In the genomic region with DNA sequence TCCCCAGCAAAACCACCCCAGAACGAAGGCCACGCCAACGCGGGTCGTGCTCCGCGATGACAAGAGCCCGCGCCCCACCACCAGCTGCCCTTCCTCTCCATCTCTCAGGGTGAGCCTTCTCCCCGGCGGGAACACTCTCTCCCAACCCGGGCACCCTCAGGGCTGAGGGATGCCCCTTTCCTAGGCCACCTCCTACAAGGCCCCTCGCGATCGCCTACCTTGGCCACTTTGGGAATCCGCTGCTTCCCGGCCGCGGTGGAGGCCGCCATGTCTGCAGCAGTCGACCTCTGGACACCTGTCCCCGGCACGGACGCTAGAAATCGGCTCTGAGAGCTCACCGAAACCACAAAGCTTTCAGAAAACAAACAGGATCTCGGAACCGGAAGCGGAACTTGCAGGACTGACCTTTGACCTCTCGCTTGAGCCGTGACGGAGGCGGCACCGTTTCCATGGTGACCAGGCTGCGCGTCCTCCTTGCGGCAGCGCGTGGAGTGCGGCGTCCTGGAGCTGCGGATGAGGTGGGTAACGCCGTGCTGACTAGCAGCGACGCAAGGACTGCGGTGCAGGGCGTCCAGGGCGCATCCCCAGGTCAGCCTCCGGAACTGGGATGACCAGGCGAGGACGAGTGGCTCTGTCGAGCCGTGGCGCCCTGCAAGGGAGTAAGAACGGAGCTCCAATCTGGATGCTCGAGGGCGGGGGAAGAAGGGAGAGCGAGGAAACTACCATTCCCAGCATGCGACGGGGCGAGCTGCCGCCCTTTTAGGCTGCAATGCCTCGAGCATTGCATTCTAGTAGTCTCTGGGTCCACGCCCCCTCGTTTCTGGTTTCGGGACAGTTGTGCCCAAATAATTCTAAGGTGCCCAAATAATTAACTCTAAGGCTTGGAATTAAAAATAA, we compare ENCODE assay signal across 8 cellular contexts. TPM values are rescaled to one million over a fixed set of nuclear protein-coding genes. Genes with fewer than 3 reads are reported as not detected.
DNase-seq lines count a peak whose midpoint lies in the region; ATAC-seq and TF ChIP-seq lines count a peak whose summit lies in the region.

Gene CFAP61 (plus strand): TSS at position 459 of the 897 bp plus-strand sequence. CDS start 4,122 bp downstream, outside the sequence.
Gene CRNKL1 (minus strand): TSS at position 393 of the 897 bp plus-strand sequence. CDS start 124 bp downstream, at position 269.

- H3K4me3 Mint-ChIP-seq in T-helper 17 cell (peak within 1 kb of the TSS; percentile 100), progenitor cell of endocrine pancreas (ENCODE audit: low read depth) (peak within 1 kb of the TSS; percentile 95)

- H3K27ac Mint-ChIP-seq in T-helper 17 cell (peak within 1 kb of the TSS; percentile 100), progenitor cell of endocrine pancreas (peak within 1 kb of the TSS; percentile 98)

- ATAC-seq in GM18499 (IDR thresholded peaks at IDR 0.05; ENCODE audit: insufficient read depth, unreplicated experiment) (peak; percentile 82), HG02938 (IDR thresholded peaks at IDR 0.05; ENCODE audit: unreplicated experiment) (peak; percentile 87), T-helper 17 cell (peak; percentile 93), left ventricle myocardium superior (peak; percentile 99)

- H3K9me3 Mint-ChIP-seq in progenitor cell of endocrine pancreas (ENCODE audit: low read depth) = no peaks in the 10 kb centered on the region

- peaks cover 12% of the 10 kb centered on the region for H3K27me3 Mint-ChIP-seq in T-helper 17 cell
- no peaks in the 10 kb centered on the region for H3K27me3 Mint-ChIP-seq in progenitor cell of endocrine pancreas

- H3K4me1 Mint-ChIP-seq in T-helper 17 cell (peaks cover 23% of the 10 kb centered on the region), progenitor cell of endocrine pancreas (ENCODE audit: low read depth) (peaks cover 5% of the 10 kb centered on the region)

- H3K36me3 Mint-ChIP-seq in T-helper 17 cell (ENCODE audit: low read depth) (peaks cover 10% of the 10 kb centered on the region), progenitor cell of endocrine pancreas (ENCODE audit: insufficient read depth) (peaks cover 10% of the 10 kb centered on the region)

- peak; percentile 18 for TF ChIP-seq CTCF in progenitor cell of endocrine pancreas (IDR thresholded peaks at IDR 0.05; ENCODE audit: unreplicated experiment)

- intact Hi-C loops in left ventricle myocardium superior (cut with micrococcal nuclease) = no loop called here

- DNase-seq in NCI-H1694 treated with DMSO at 0.1 percent for 48 hours (lab: John Stamatoyannopoulos, UW) (peak; percentile 87), T-helper 17 cell (peak; percentile 89 to 95 (median 92)), anterior cingulate cortex (lab: John Stamatoyannopoulos, UW) (peak; percentile 83 to 98 (median 95)), left ventricle myocardium superior (peak; percentile 98), progenitor cell of endocrine pancreas (ENCODE audit: low spot score, unreplicated experiment) (peak; percentile 89), ureter (ENCODE audit: low spot score) (peak; percentile 98)

- no peaks in the 10 kb centered on the region for H3K9me3 ChIP-seq in T-helper 17 cell (ENCODE audit: control insufficient read depth, low read length, poor library complexity, severe bottlenecking)

RNA-seq across cellular contexts. Expression of gene CFAP61, which starts in this region (rescaled TPM):
- total RNA-seq in T-helper 17 cell (not detected), left ventricle myocardium superior (23.8 TPM), progenitor cell of endocrine pancreas (2.2 and 2.6 TPM in 2 replicates), ureter (0.39 TPM)

RNA-seq across cellular contexts. Expression of gene CRNKL1, which starts in this region (rescaled TPM):
- 10 to 100 TPM; 21.6 to 22.8 TPM for total RNA-seq in T-helper 17 cell
- 17.6 TPM for total RNA-seq in left ventricle myocardium superior
- total RNA-seq in progenitor cell of endocrine pancreas = 30.0 and 31.5 TPM in 2 replicates
- total RNA-seq in ureter = 18.7 TPM

Comparison
In these comparisons a context has a peak if more than half of its experiments do, and no peak if none do; other contexts are left out.
1. Peak in every context shown above with its lines: DNase-seq and ATAC-seq.